1 cellular context compared by ENCODE assay signal in genomic region chr17:39638317-39638716, GRCh38.
A peak's percentile ranks its signal among the peaks of the same experiment; 100 is the strongest.
TF ChIP-seq lines count a peak whose summit lies in the region.

No MANE protein-coding gene starts in this region.

TF ChIP-seq in HepG2, 621 proteins besides CTCF, POLR2A, EP300 and RAD21:
- TF ChIP-seq IKZF5 (CRISPR knock-in tag; IDR thresholded peaks at IDR 0.05) (0 out of 2 replicates have a peak, but pooled peaks have one; percentile 5), CREB3 (CRISPR knock-in tag; IDR thresholded peaks at IDR 0.05) (no peak)
